8 cellular contexts compared by ENCODE assay signal in genomic region chr13:50080158-50080855, GRCh38.
DNase-seq lines count a peak whose midpoint lies in the region; ATAC-seq and TF ChIP-seq lines count a peak whose summit lies in the region.

No MANE protein-coding gene starts in this region.

- H3K36me3 Mint-ChIP-seq in naive B cell (peaks cover 0 to 9% of the 10 kb centered on the region in 2 donors), type B pancreatic cell (peaks cover 3% of the 10 kb centered on the region)

- ATAC-seq in naive B cell (ENCODE audit: low read depth in 2 of 2), result peak; percentile 2 to 3
- no peak for ATAC-seq in GM18511 (IDR thresholded peaks at IDR 0.05; ENCODE audit: unreplicated experiment)

- TF ChIP-seq CTCF in epithelial cell of esophagus (IDR thresholded peaks at IDR 0.05; ENCODE audit: insufficient read depth, low read depth, low read length, missing control alignments) (no peak), type B pancreatic cell (conservative IDR thresholded peaks at IDR 0.05) (no peak)

- H3K4me1 Mint-ChIP-seq in naive B cell, result peaks cover 28 to 72% (median 34%) of the 10 kb centered on the region in 3 donors
- H3K4me1 Mint-ChIP-seq in type B pancreatic cell (ENCODE audit: unreplicated experiment), result peaks cover 34% of the 10 kb centered on the region

- H3K9me3 Mint-ChIP-seq in naive B cell (no peaks in the 10 kb centered on the region), type B pancreatic cell (no peaks in the 10 kb centered on the region)

- peak overlapping the region; percentile 51 for H3K4me3 ChIP-seq in epithelial cell of esophagus (ENCODE audit: low read length)

- H3K4me3 Mint-ChIP-seq in naive B cell, result peak overlapping the region; percentile 93 to 100 (median 100)
- peak overlapping the region; percentile 99 for H3K4me3 Mint-ChIP-seq in type B pancreatic cell

- DNase-seq in GF-D8 (lab: John Stamatoyannopoulos, UW) (peak; percentile 32), NCI-H1092 (lab: John Stamatoyannopoulos, UW) (peak; percentile 7), epithelial cell of esophagus (ENCODE audit: low read depth) (peak; percentile 40), naive B cell (peak; percentile 41), type B pancreatic cell (ENCODE audit: extremely low spot score, unreplicated experiment) (no peak), cortex of kidney (lab: John Stamatoyannopoulos, UW) (no peak)
- peak; percentile 12 to 21 for DNase-seq in activated CD4-positive, alpha-beta T cell treated with anti-CD3 and anti-CD28 coated beads, Interleukin-2, amount 50 U/mL, for 24 hours (ENCODE audit: low read depth in 1 of 2, low spot score in 1 of 2)

- H3K27me3 Mint-ChIP-seq in naive B cell, result no peaks in the 10 kb centered on the region
- H3K27me3 Mint-ChIP-seq in type B pancreatic cell, result peaks cover 3% of the 10 kb centered on the region

- H3K27ac Mint-ChIP-seq in naive B cell (peak overlapping the region; percentile 95 to 99 (median 97)), type B pancreatic cell (peak overlapping the region; percentile 90)

Comparison
In these comparisons a context has a peak if more than half of its experiments do, and no peak if none do; other contexts are left out.
1. DNase-seq: peak in GF-D8 (single experiment), NCI-H1092 (single experiment), activated CD4-positive, alpha-beta T cell treated with anti-CD3 and anti-CD28 coated beads, Interleukin-2, amount 50 U/mL, for 24 hours (2 of 2), epithelial cell of esophagus (single experiment) and naive B cell (single experiment); none in type B pancreatic cell (single experiment) and cortex of kidney (single experiment).